ENCODE assay signal across 11 cellular contexts in genomic region chr15:100166313-100166712, GRCh38.
"Had no signal": no experiment of that assay in that cellular context is flagged by ENCODE, and none has a peak within 500 bp of the region (broad histone marks: within the 10 kb centered on the region; RNA-seq: fewer than 3 reads in every experiment).

No MANE protein-coding gene starts in this region.

- H3K4me3 ChIP-seq: GM23248, GM23338, HAP-1 had no signal

- H3K4me1 ChIP-seq: HAP-1 had no signal

- H3K4me3 Mint-ChIP-seq: GM23338, H9, HFFc6 had no signal

- H3K27ac ChIP-seq: GM23248 had no signal

- ATAC-seq: GM23338, HCT116 had no signal

- FAIRE-seq: H1, H54 had no signal

- H3K9me3 ChIP-seq: HAP-1 had no signal

- H3K9me3 Mint-ChIP-seq: H9 had no signal

- H3K9ac ChIP-seq: GM23248 had no signal

- H3K36me3 ChIP-seq: HAP-1 had no signal

- H3K27ac Mint-ChIP-seq: GM23338, H9, HFFc6 had no signal

- H2AFZ ChIP-seq: GM23248, GM23338 had no signal

- H3K4me1 Mint-ChIP-seq: GM23338 had no signal

- DNase-seq: GM23248, GOT3, H7, H9, HCEC 1CT, HFFc6 had no signal

- H3K4me2 ChIP-seq: GM23338 had no signal
